Comparison of ENCODE assay signal across 35 cellular contexts in genomic region chr2:31349684-31350083, GRCh38.
DNase-seq lines count a peak whose midpoint lies in the region; ATAC-seq and TF ChIP-seq lines count a peak whose summit lies in the region.
"Had no signal": no experiment of that assay in that cellular context is flagged by ENCODE, and none has a peak within 500 bp of the region (broad histone marks: within the 10 kb centered on the region; RNA-seq: fewer than 3 reads in every experiment).

No MANE protein-coding gene starts in this region.

- TF ChIP-seq EP300 in esophagus muscularis mucosa (IDR thresholded peaks at IDR 0.05) = no peak

- H3K4me3 ChIP-seq in right atrium auricular region = no peak overlapping the region
- no peak overlapping the region for H3K4me3 ChIP-seq in esophagus muscularis mucosa
- H3K4me3 ChIP-seq: A549; BLaER1; BLaER1 treated with 17β-estradiol and CSF1 and Interleukin-3, amounts not matched to agents 10 nM and 100 nM had no signal

- H3K4me3 Mint-ChIP-seq in T-helper 2 cell treated with Interferon-gamma antibody and Interleukin-4, amounts not matched to agents 5 μg/mL and 100 μg/mL, for 36 hours = no peak overlapping the region
- H3K4me3 Mint-ChIP-seq: B cell; CD14-positive monocyte; CD4-positive, alpha-beta memory T cell; CD4-positive, alpha-beta T cell; CD4-positive, CD25-positive, alpha-beta regulatory T cell; CD8-positive, alpha-beta memory T cell; CD8-positive, alpha-beta T cell had no signal

- TF ChIP-seq CTCF in right atrium auricular region (IDR thresholded peaks at IDR 0.05) (no peak), esophagus muscularis mucosa (IDR thresholded peaks at IDR 0.05) (no peak)

- intact Hi-C loops in Right ventricle myocardium inferior (cut with DNase I) = no loop called here
- intact Hi-C loops in esophagus muscularis mucosa (cut with DNase I) = no loop called here

- H3K4me1 ChIP-seq in right atrium auricular region (no peaks in the 10 kb centered on the region), esophagus muscularis mucosa (no peaks in the 10 kb centered on the region)
- H3K4me1 ChIP-seq: A549; BE2C; BLaER1; BLaER1 treated with 17β-estradiol and CSF1 and Interleukin-3, amounts not matched to agents 10 nM and 100 nM had no signal

- ATAC-seq in Right ventricle myocardium inferior (no peak), GM21447 (IDR thresholded peaks at IDR 0.05; ENCODE audit: unreplicated experiment) (no peak)
- ATAC-seq: A549; CD8-positive, alpha-beta T cell had no signal

- H3K27ac ChIP-seq in right atrium auricular region (no peak overlapping the region), esophagus muscularis mucosa (replicated peaks in 1 of 4) (no peak overlapping the region)
- H3K27ac ChIP-seq: 22Rv1; A549; BLaER1; BLaER1 treated with 17β-estradiol and CSF1 and Interleukin-3, amounts not matched to agents 10 nM and 100 nM; C4-2B had no signal

- H3K27me3 Mint-ChIP-seq in T-helper 2 cell treated with Interferon-gamma antibody and Interleukin-4, amounts not matched to agents 5 μg/mL and 100 μg/mL, for 36 hours (ENCODE audit: low read depth) = peaks cover 34% of the 10 kb centered on the region

- no peaks in the 10 kb centered on the region for H3K36me3 Mint-ChIP-seq in T-helper 2 cell treated with Interferon-gamma antibody and Interleukin-4, amounts not matched to agents 5 μg/mL and 100 μg/mL, for 36 hours (ENCODE audit: low read depth)
- H3K36me3 Mint-ChIP-seq: CD14-positive monocyte; CD4-positive, alpha-beta memory T cell; CD4-positive, CD25-positive, alpha-beta regulatory T cell; CD8-positive, alpha-beta memory T cell; CD8-positive, alpha-beta T cell had no signal

- no peaks in the 10 kb centered on the region for H3K9me3 Mint-ChIP-seq in T-helper 2 cell treated with Interferon-gamma antibody and Interleukin-4, amounts not matched to agents 5 μg/mL and 100 μg/mL, for 36 hours
- H3K9me3 Mint-ChIP-seq: CD8-positive, alpha-beta T cell had no signal

- peak; percentile 2 for DNase-seq in T-helper 2 cell treated with Interferon-gamma antibody and Interleukin-4, amounts not matched to agents 5 μg/mL and 100 μg/mL, for 36 hours (ENCODE audit: low spot score)
- DNase-seq in T-helper 2 cell (no peak), right atrium auricular region (ENCODE audit: low spot score) (peak; percentile 54), Right ventricle myocardium inferior (ENCODE audit: missing footprints) (no peak), esophagus muscularis mucosa (ENCODE audit: extremely low spot score) (peak; percentile 90)
- DNase-seq in activated CD8-positive, alpha-beta memory T cell treated with anti-CD3 and anti-CD28 coated beads for 24 hours = peak; percentile 24
- no peak for DNase-seq in activated CD8-positive, alpha-beta memory T cell treated with anti-CD3 and anti-CD28 coated beads, Interleukin-2, amount 50 U/mL, for 48 hours
- DNase-seq: 8988T; ACHN; AML-193; BE2C; C1 segment of cervical spinal cord; Caco-2; Calu3; CD4-positive, alpha-beta memory T cell; CD4-positive, alpha-beta T cell; CD4-positive, CD25-positive, alpha-beta regulatory T cell; CD8-positive, alpha-beta memory T cell; CD8-positive, alpha-beta T cell; COR-L47; DMS 273 treated with DMSO at 0.1 percent for 48 hours; DMS153; DMS53; DMS79; DMS79 treated with DMSO at 0.1 percent for 48 hours; DND-41; EL had no signal

- no peaks in the 10 kb centered on the region for H3K27me3 ChIP-seq in right atrium auricular region
- H3K27me3 ChIP-seq in esophagus muscularis mucosa = no peaks in the 10 kb centered on the region
- H3K27me3 ChIP-seq: BLaER1; BLaER1 treated with 17β-estradiol and CSF1 and Interleukin-3, amounts not matched to agents 10 nM and 100 nM had no signal

- WGBS in esophagus muscularis mucosa = 92% methylated on average over 6 of the region's 6 CpGs

- H3K9me3 ChIP-seq in right atrium auricular region (peaks cover 0 to 4% of the 10 kb centered on the region in 2 donors), esophagus muscularis mucosa (no peaks in the 10 kb centered on the region)
- H3K9me3 ChIP-seq: A549; BE2C; BLaER1; BLaER1 treated with 17β-estradiol and CSF1 and Interleukin-3, amounts not matched to agents 10 nM and 100 nM had no signal

- no peak for TF ChIP-seq POLR2A in esophagus muscularis mucosa (IDR thresholded peaks at IDR 0.05; ENCODE audit: low read depth)

- H3K36me3 ChIP-seq in right atrium auricular region = no peaks in the 10 kb centered on the region
- no peaks in the 10 kb centered on the region for H3K36me3 ChIP-seq in esophagus muscularis mucosa
- H3K36me3 ChIP-seq: BE2C; BLaER1; BLaER1 treated with 17β-estradiol and CSF1 and Interleukin-3, amounts not matched to agents 10 nM and 100 nM had no signal

- peaks cover 4% of the 10 kb centered on the region for H3K4me1 Mint-ChIP-seq in T-helper 2 cell treated with Interferon-gamma antibody and Interleukin-4, amounts not matched to agents 5 μg/mL and 100 μg/mL, for 36 hours (ENCODE audit: low read depth)
- H3K4me1 Mint-ChIP-seq: B cell; CD14-positive monocyte; CD4-positive, alpha-beta memory T cell; CD4-positive, CD25-positive, alpha-beta regulatory T cell; CD8-positive, alpha-beta memory T cell had no signal

- no peak overlapping the region for H3K27ac Mint-ChIP-seq in T-helper 2 cell treated with Interferon-gamma antibody and Interleukin-4, amounts not matched to agents 5 μg/mL and 100 μg/mL, for 36 hours
- H3K27ac Mint-ChIP-seq: B cell; CD14-positive monocyte; CD4-positive, alpha-beta memory T cell; CD4-positive, alpha-beta T cell; CD4-positive, CD25-positive, alpha-beta regulatory T cell; CD8-positive, alpha-beta memory T cell; CD8-positive, alpha-beta T cell had no signal

Comparison
In these comparisons a context has a peak if more than half of its experiments do, and no peak if none do; other contexts are left out.
1. DNase-seq: peak in T-helper 2 cell treated with Interferon-gamma antibody and Interleukin-4, amounts not matched to agents 5 μg/mL and 100 μg/mL, for 36 hours (single experiment), activated CD8-positive, alpha-beta memory T cell treated with anti-CD3 and anti-CD28 coated beads for 24 hours (single experiment), right atrium auricular region (single experiment) and esophagus muscularis mucosa (single experiment); none in T-helper 2 cell (0 of 5), activated CD8-positive, alpha-beta memory T cell treated with anti-CD3 and anti-CD28 coated beads, Interleukin-2, amount 50 U/mL, for 48 hours (single experiment) and Right ventricle myocardium inferior (single experiment).